In genomic region chr1:16505870-16506269, GRCh38 we compare ENCODE assay signal across 2 cellular contexts. TPM values are rescaled to one million over a fixed set of nuclear protein-coding genes. Genes with fewer than 3 reads are reported as not detected.
"Had no signal": no experiment of that assay in that cellular context is flagged by ENCODE, and none has a peak within 500 bp of the region (broad histone marks: within the 10 kb centered on the region; RNA-seq: fewer than 3 reads in every experiment).

No MANE protein-coding gene starts in this region.

RNA-seq across cellular contexts. Expression of gene RNU1-1, which starts 8.2 kb away (rescaled TPM):
- total RNA-seq: M059J had no signal
- polyA plus RNA-seq: SK-N-SH had no signal
